ENCODE assay signal across 7 cellular contexts in the genomic region with DNA sequence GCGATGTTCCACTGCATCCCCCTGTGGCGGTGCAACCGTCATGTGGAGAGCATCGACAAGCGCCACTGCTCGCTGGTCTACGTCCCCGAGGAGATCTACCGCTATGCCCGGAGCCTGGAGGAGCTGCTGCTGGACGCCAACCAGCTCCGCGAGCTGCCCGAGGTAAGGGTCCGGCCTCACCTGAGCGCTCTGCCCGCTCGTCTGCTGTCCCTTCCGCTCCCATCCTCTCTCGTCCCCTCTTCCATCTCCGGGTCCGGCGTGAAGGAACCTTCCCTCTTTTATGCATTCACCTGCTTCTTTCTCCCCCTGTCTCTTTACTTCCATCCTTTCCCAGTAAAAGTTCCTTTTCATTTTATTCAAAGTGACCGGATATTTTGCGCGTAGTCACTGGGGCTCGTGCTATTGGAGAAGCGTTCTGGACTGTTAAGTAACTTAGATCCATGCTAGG. TPM values are rescaled to one million over a fixed set of nuclear protein-coding genes. Genes with fewer than 3 reads are reported as not detected.
DNase-seq lines count a peak whose midpoint lies in the region; ATAC-seq and TF ChIP-seq lines count a peak whose summit lies in the region.

No MANE protein-coding gene starts in this region.

- H3K9me3 ChIP-seq in SJSA1 (replicated peaks) (0 out of 2 replicates have a peak, but pooled peaks cover 3% of the 10 kb centered on the region), esophagus muscularis mucosa (no peaks in the 10 kb centered on the region)

- DNase-seq in SJSA1 (ENCODE audit: low read depth in 1 of 2, low spot score in 2 of 2), result no peak
- DNase-seq in esophagus muscularis mucosa (ENCODE audit: extremely low spot score), result no peak
- DNase-seq in occipital lobe (lab: John Stamatoyannopoulos, UW), result peak; percentile 26
- no peak for DNase-seq in MV-4-11 (lab: John Stamatoyannopoulos, UW)
- no peak for DNase-seq in medulla oblongata (ENCODE audit: extremely low spot score)

- TF ChIP-seq CTCF in esophagus muscularis mucosa (IDR thresholded peaks at IDR 0.05), result no peak

- H3K27ac ChIP-seq in SJSA1, result peak overlapping the region; percentile 40; the same call in 1 of the 2 replicates
- peak overlapping the region; percentile 76 to 88 (median 83) for H3K27ac ChIP-seq in esophagus muscularis mucosa (replicated peaks in 1 of 4)

- TF ChIP-seq POLR2A in esophagus muscularis mucosa (IDR thresholded peaks at IDR 0.05; ENCODE audit: low read depth), result no peak

- H3K27me3 ChIP-seq in SJSA1 (replicated peaks) (no peaks in the 10 kb centered on the region), esophagus muscularis mucosa (no peaks in the 10 kb centered on the region)

- intact Hi-C loops in esophagus muscularis mucosa (cut with DNase I), result loop anchor here (10.0 kb wide), 4 partner anchors 100 to 800 kb away; a partner anchor contains a TSS

- under 1% methylated on average over 18 of the region's 28 CpGs for WGBS in esophagus muscularis mucosa

- H3K36me3 ChIP-seq in SJSA1 (peaks cover 4% of the 10 kb centered on the region), esophagus muscularis mucosa (no peaks in the 10 kb centered on the region)

- H3K4me3 ChIP-seq in SJSA1, result peak overlapping the region; percentile 90
- H3K4me3 ChIP-seq in esophagus muscularis mucosa, result peak overlapping the region; percentile 77 to 96 (median 88)

- ATAC-seq in GM18873 (IDR thresholded peaks at IDR 0.05; ENCODE audit: low FRiP score, unreplicated experiment) (peak; percentile 6), HG03095 (IDR thresholded peaks at IDR 0.05; ENCODE audit: unreplicated experiment) (peak; percentile 27)

- H3K4me1 ChIP-seq in SJSA1 (replicated peaks), result peaks cover 32% of the 10 kb centered on the region
- H3K4me1 ChIP-seq in esophagus muscularis mucosa, result peaks cover 16 to 37% (median 32%) of the 10 kb centered on the region in 4 donors

- TF ChIP-seq EP300 in esophagus muscularis mucosa (IDR thresholded peaks at IDR 0.05), result no peak

RNA-seq across cellular contexts. Expression of a gene that starts 0.5 kb away (rescaled TPM):
- 11.7 and 16.4 TPM in 2 replicates for total RNA-seq in SJSA1 (2014; rRNA removed; shearing (Covaris generic))
- total RNA-seq in esophagus muscularis mucosa (10 to 100 TPM; 10.4 to 13.0 (median 12.6) TPM), occipital lobe (12.0 TPM)
